In the genomic region with DNA sequence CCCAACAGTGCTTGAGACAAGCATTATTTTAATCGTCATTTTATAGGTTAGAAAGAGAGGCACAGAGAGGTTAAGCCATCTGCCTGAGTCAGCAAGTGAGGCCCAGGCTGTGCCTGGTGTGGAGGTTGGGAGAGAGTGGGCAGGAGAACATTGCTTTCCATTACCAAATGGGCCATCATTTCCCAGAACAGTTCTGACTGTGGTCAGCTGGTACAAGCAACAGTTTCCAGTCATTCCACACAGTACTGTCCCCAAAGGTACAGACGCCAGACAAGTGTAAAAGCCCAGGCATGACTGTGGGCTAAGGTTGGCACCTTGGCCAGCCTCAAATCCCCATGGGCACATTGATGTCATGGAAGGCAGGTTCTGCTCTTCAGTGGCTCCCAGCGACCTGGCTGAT, we compare ENCODE assay signal across 28 cellular contexts.
DNase-seq lines count a peak whose midpoint lies in the region; ATAC-seq, FAIRE-seq and TF ChIP-seq lines count a peak whose summit lies in the region.
"Had no signal": no experiment of that assay in that cellular context is flagged by ENCODE, and none has a peak within 500 bp of the region (broad histone marks: within the 10 kb centered on the region; RNA-seq: fewer than 3 reads in every experiment).

No MANE protein-coding gene starts in this region.

- FAIRE-seq in frontal cortex (lab: Jason Lieb, UNC): no peak
- FAIRE-seq: endothelial cell of umbilical vein had no signal

- no peaks in the 10 kb centered on the region for H3K4me1 Mint-ChIP-seq in activated naive CD4-positive, alpha-beta T cell treated with anti-CD3 and anti-CD28 coated beads, Interleukin-2, amount 10 ng/mL, durations not matched to agents 7 days and 5 days
- H3K4me1 Mint-ChIP-seq in CD8-positive, alpha-beta T cell (ENCODE audit: low read depth): no peaks in the 10 kb centered on the region
- peaks cover 24% of the 10 kb centered on the region for H3K4me1 Mint-ChIP-seq in activated T-cell treated with anti-CD3 and anti-CD28 coated beads, Interleukin-2, amount 50 U/mL, for 72 hours (ENCODE audit: low read depth)
- peaks cover 14 to 20% of the 10 kb centered on the region in 2 donors for H3K4me1 Mint-ChIP-seq in stimulated activated naive B cell treated with anti-CD40 and anti-IgM and Interleukin-4, amounts not matched to agents 10 μg/mL and 1 μg/mL and 100 μg/mL, for 72 hours
- H3K4me1 Mint-ChIP-seq: T-cell had no signal

- H3K27me3 ChIP-seq in CD8-positive, alpha-beta T cell (ENCODE audit: insufficient read depth, low read length): no peaks in the 10 kb centered on the region
- H3K27me3 ChIP-seq: BLaER1 treated with 17β-estradiol and CSF1 and Interleukin-3, amounts not matched to agents 10 nM and 100 nM; brain microvascular endothelial cell; Peyer's patch; SJSA1; stomach; transverse colon had no signal

- TF ChIP-seq CTCF in CD8-positive, alpha-beta T cell (IDR thresholded peaks at IDR 0.05): no peak

- intact Hi-C loops in CD8-positive, alpha-beta T cell (cut with DNase I, micrococcal nuclease): no loop called here

- H3K9me3 Mint-ChIP-seq in activated naive CD4-positive, alpha-beta T cell treated with anti-CD3 and anti-CD28 coated beads, Interleukin-2, amount 10 ng/mL, durations not matched to agents 7 days and 5 days: peaks cover under 1% of the 10 kb centered on the region
- no peaks in the 10 kb centered on the region for H3K9me3 Mint-ChIP-seq in CD8-positive, alpha-beta T cell
- H3K9me3 Mint-ChIP-seq in activated T-cell treated with anti-CD3 and anti-CD28 coated beads, Interleukin-2, amount 50 U/mL, for 72 hours: peaks cover 0 to 4% of the 10 kb centered on the region in 2 donors
- peaks cover 0 to under 1% of the 10 kb centered on the region in 2 donors for H3K9me3 Mint-ChIP-seq in stimulated activated naive B cell treated with anti-CD40 and anti-IgM and Interleukin-4, amounts not matched to agents 10 μg/mL and 1 μg/mL and 100 μg/mL, for 72 hours

- H3K36me3 Mint-ChIP-seq in activated naive CD4-positive, alpha-beta T cell treated with anti-CD3 and anti-CD28 coated beads, Interleukin-2, amount 10 ng/mL, durations not matched to agents 7 days and 5 days: peaks cover under 1% of the 10 kb centered on the region
- no peaks in the 10 kb centered on the region for H3K36me3 Mint-ChIP-seq in CD8-positive, alpha-beta T cell
- peaks cover 0 to 2% of the 10 kb centered on the region in 2 donors for H3K36me3 Mint-ChIP-seq in activated T-cell treated with anti-CD3 and anti-CD28 coated beads, Interleukin-2, amount 50 U/mL, for 72 hours (ENCODE audit: insufficient read depth in 2 of 2)
- peaks cover 0 to 1% of the 10 kb centered on the region in 2 donors for H3K36me3 Mint-ChIP-seq in stimulated activated naive B cell treated with anti-CD40 and anti-IgM and Interleukin-4, amounts not matched to agents 10 μg/mL and 1 μg/mL and 100 μg/mL, for 72 hours
- H3K36me3 Mint-ChIP-seq: naive B cell, T-cell had no signal

- POLR2A ChIA-PET in CD8-positive, alpha-beta T cell (lab: Charles Lee): no interaction called here

- peaks cover 22% of the 10 kb centered on the region for H3K27me3 Mint-ChIP-seq in activated naive CD4-positive, alpha-beta T cell treated with anti-CD3 and anti-CD28 coated beads, Interleukin-2, amount 10 ng/mL, durations not matched to agents 7 days and 5 days
- no peaks in the 10 kb centered on the region for H3K27me3 Mint-ChIP-seq in CD8-positive, alpha-beta T cell (ENCODE audit: low read depth)
- no peaks in the 10 kb centered on the region for H3K27me3 Mint-ChIP-seq in activated T-cell treated with anti-CD3 and anti-CD28 coated beads, Interleukin-2, amount 50 U/mL, for 72 hours (ENCODE audit: low read depth)
- H3K27me3 Mint-ChIP-seq in stimulated activated naive B cell treated with anti-CD40 and anti-IgM and Interleukin-4, amounts not matched to agents 10 μg/mL and 1 μg/mL and 100 μg/mL, for 72 hours: no peaks in the 10 kb centered on the region
- H3K27me3 Mint-ChIP-seq: naive B cell, T-cell had no signal

- no peak overlapping the region for H3K27ac ChIP-seq in CD8-positive, alpha-beta T cell (ENCODE audit: low read depth, low read length)
- H3K27ac ChIP-seq: BLaER1 treated with 17β-estradiol and CSF1 and Interleukin-3, amounts not matched to agents 10 nM and 100 nM; brain microvascular endothelial cell; HL-60; KMS-11; Peyer's patch; SJSA1; stomach; transverse colon had no signal

- H3K4me1 ChIP-seq in CD8-positive, alpha-beta T cell (ENCODE audit: insufficient read depth, low read length): no peaks in the 10 kb centered on the region
- H3K4me1 ChIP-seq: Caco-2, Peyer's patch, SJSA1 had no signal

- no peaks in the 10 kb centered on the region for H3K9me3 ChIP-seq in CD8-positive, alpha-beta T cell (ENCODE audit: low read length)
- H3K9me3 ChIP-seq: Caco-2, Peyer's patch, SJSA1, stomach, transverse colon had no signal

- no peak overlapping the region for H3K27ac Mint-ChIP-seq in activated naive CD4-positive, alpha-beta T cell treated with anti-CD3 and anti-CD28 coated beads, Interleukin-2, amount 10 ng/mL, durations not matched to agents 7 days and 5 days
- H3K27ac Mint-ChIP-seq in CD8-positive, alpha-beta T cell: peak overlapping the region; percentile 28
- H3K27ac Mint-ChIP-seq in activated T-cell treated with anti-CD3 and anti-CD28 coated beads, Interleukin-2, amount 50 U/mL, for 72 hours: peak overlapping the region; percentile 26
- peak overlapping the region; percentile 27 for H3K27ac Mint-ChIP-seq in stimulated activated naive B cell treated with anti-CD40 and anti-IgM and Interleukin-4, amounts not matched to agents 10 μg/mL and 1 μg/mL and 100 μg/mL, for 72 hours
- H3K27ac Mint-ChIP-seq: mesothelial cell of epicardium had no signal

- ATAC-seq in CD8-positive, alpha-beta T cell: no peak
- ATAC-seq in activated T-cell treated with anti-CD3 and anti-CD28 coated beads, Interleukin-2, amount 50 U/mL, for 72 hours (replicated peaks in 1 of 2): peak; percentile 87 to 91
- ATAC-seq in stimulated activated naive B cell treated with anti-CD40 and anti-IgM and Interleukin-4, amounts not matched to agents 10 μg/mL and 1 μg/mL and 100 μg/mL, for 72 hours (replicated peaks): peak; percentile 61 to 90
- ATAC-seq in GM18505 (IDR thresholded peaks at IDR 0.05; ENCODE audit: unreplicated experiment): no peak
- ATAC-seq: left lobe of liver, T-cell had no signal

- CTCF ChIA-PET in activated naive CD4-positive, alpha-beta T cell treated with anti-CD3 and anti-CD28 coated beads, Interleukin-2, amount 10 ng/mL, durations not matched to agents 7 days and 5 days (lab: Charles Lee): no interaction called here
- CTCF ChIA-PET in CD8-positive, alpha-beta T cell (lab: Charles Lee): interaction anchor here (0.8 kb wide), 1 partner anchor 40 kb away, joined by 3 read pairs; no protein-coding TSS in a partner anchor

- H3K36me3 ChIP-seq in CD8-positive, alpha-beta T cell (ENCODE audit: insufficient read depth, low read length): no peaks in the 10 kb centered on the region
- H3K36me3 ChIP-seq: BLaER1 treated with 17β-estradiol and CSF1 and Interleukin-3, amounts not matched to agents 10 nM and 100 nM; brain microvascular endothelial cell; Peyer's patch; SJSA1; stomach; transverse colon had no signal

- DNase-seq in activated naive CD4-positive, alpha-beta T cell treated with Interleukin-2 at 50 U/mL for 16 hours: peak; percentile 35
- DNase-seq in activated naive CD4-positive, alpha-beta T cell treated with anti-CD3 and anti-CD28 coated beads, Interleukin-2, amount 10 ng/mL, durations not matched to agents 7 days and 5 days: no peak
- no peak for DNase-seq in CD8-positive, alpha-beta T cell
- peak; percentile 20 to 27 for DNase-seq in activated T-cell treated with anti-CD3 and anti-CD28 coated beads, Interleukin-2, amount 50 U/mL, for 72 hours
- no peak for DNase-seq in stimulated activated naive B cell treated with anti-CD40 and anti-IgM and Interleukin-4, amounts not matched to agents 10 μg/mL and 1 μg/mL and 100 μg/mL, for 72 hours
- no peak for DNase-seq in frontal cortex (ENCODE audit: low spot score in 2 of 2)
- DNase-seq: activated gamma-delta T cell, brain microvascular endothelial cell, Caco-2, DMS79, GDM1, naive B cell, NCI-H1436, NCI-H2081 treated with DMSO at 0.1 percent for 48 hours, NCI-H226, NCI-H748 treated with DMSO at 0.1 percent for 48 hours, Peyer's patch, stomach, T-cell, transverse colon had no signal

- H3K4me3 ChIP-seq in CD8-positive, alpha-beta T cell (ENCODE audit: low read depth, low read length): no peak overlapping the region
- H3K4me3 ChIP-seq: BLaER1 treated with 17β-estradiol and CSF1 and Interleukin-3, amounts not matched to agents 10 nM and 100 nM; Peyer's patch; SJSA1; stomach; transverse colon had no signal

- no peak for TF ChIP-seq POLR2A in GM18505 (IDR thresholded peaks at IDR 0.05; ENCODE audit: borderline replicate concordance, extremely low read depth, insufficient read depth, insufficient read length)

- no peak overlapping the region for H3K4me3 Mint-ChIP-seq in activated naive CD4-positive, alpha-beta T cell treated with anti-CD3 and anti-CD28 coated beads, Interleukin-2, amount 10 ng/mL, durations not matched to agents 7 days and 5 days
- no peak overlapping the region for H3K4me3 Mint-ChIP-seq in CD8-positive, alpha-beta T cell
- peak overlapping the region in 1 of 2 donors; percentile 0 for H3K4me3 Mint-ChIP-seq in activated T-cell treated with anti-CD3 and anti-CD28 coated beads, Interleukin-2, amount 50 U/mL, for 72 hours
- no peak overlapping the region for H3K4me3 Mint-ChIP-seq in stimulated activated naive B cell treated with anti-CD40 and anti-IgM and Interleukin-4, amounts not matched to agents 10 μg/mL and 1 μg/mL and 100 μg/mL, for 72 hours
- H3K4me3 Mint-ChIP-seq: mesothelial cell of epicardium, T-cell had no signal

Comparison
In these comparisons a context has a peak if more than half of its experiments do, and no peak if none do; other contexts are left out.
1. DNase-seq: peak in activated naive CD4-positive, alpha-beta T cell treated with Interleukin-2 at 50 U/mL for 16 hours (single experiment) and activated T-cell treated with anti-CD3 and anti-CD28 coated beads, Interleukin-2, amount 50 U/mL, for 72 hours (2 of 2); none in activated naive CD4-positive, alpha-beta T cell treated with anti-CD3 and anti-CD28 coated beads, Interleukin-2, amount 10 ng/mL, durations not matched to agents 7 days and 5 days (single experiment), CD8-positive, alpha-beta T cell (0 of 7), stimulated activated naive B cell treated with anti-CD40 and anti-IgM and Interleukin-4, amounts not matched to agents 10 μg/mL and 1 μg/mL and 100 μg/mL, for 72 hours (single experiment) and frontal cortex (0 of 2).
2. ATAC-seq: peak in activated T-cell treated with anti-CD3 and anti-CD28 coated beads, Interleukin-2, amount 50 U/mL, for 72 hours (2 of 2) and stimulated activated naive B cell treated with anti-CD40 and anti-IgM and Interleukin-4, amounts not matched to agents 10 μg/mL and 1 μg/mL and 100 μg/mL, for 72 hours (2 of 2); none in CD8-positive, alpha-beta T cell (single experiment) and GM18505 (single experiment).